ENCODE assay signal across 21 cellular contexts in the genomic region with DNA sequence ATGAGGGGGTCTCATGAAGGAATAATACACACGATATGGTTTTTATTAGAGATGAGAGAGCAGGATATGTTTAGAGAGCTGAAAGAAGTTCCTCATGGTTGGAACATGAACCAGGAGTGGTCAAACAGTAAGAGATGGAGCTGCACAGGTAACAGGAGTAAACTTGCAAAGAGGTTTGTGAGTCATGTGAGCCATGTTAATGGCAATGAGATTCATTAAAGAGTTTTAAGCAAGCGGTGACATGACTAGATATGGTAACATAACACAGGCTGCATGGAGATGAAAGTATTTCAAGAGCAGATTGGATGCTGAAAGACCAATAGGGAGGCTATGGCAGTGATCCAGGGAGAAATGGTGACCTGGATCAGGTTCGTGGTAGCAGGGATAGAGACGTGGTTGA.
"Had no signal": no experiment of that assay in that cellular context is flagged by ENCODE, and none has a peak within 500 bp of the region (broad histone marks: within the 10 kb centered on the region; RNA-seq: fewer than 3 reads in every experiment).

No MANE protein-coding gene starts in this region.

- H3K36me3 ChIP-seq: lower lobe of right lung, prostate gland, tibial nerve, uterus had no signal

- H3K4me3 ChIP-seq: lower lobe of right lung, prostate gland, tibial nerve, uterus had no signal

- FAIRE-seq: small intestine had no signal

- H3K36me3 Mint-ChIP-seq: mesothelial cell of epicardium had no signal

- H3K27me3 Mint-ChIP-seq: activated naive CD8-positive, alpha-beta T cell treated with anti-CD3 and anti-CD28 coated beads, Interleukin-2, amount 50 U/mL, for 24 hours; dendritic cell treated with granulocyte-macrophage colony-stimulating factor and Interleukin-4, amounts not matched to agents 40 ng/mL and 50 ng/mL, for 4 days had no signal

- H3K4me1 Mint-ChIP-seq: mesothelial cell of epicardium, nephron progenitor cell had no signal

- H3K27ac ChIP-seq: lower lobe of right lung, prostate gland, tibial nerve, uterus had no signal

- H3K4me3 Mint-ChIP-seq: activated naive CD8-positive, alpha-beta T cell treated with anti-CD3 and anti-CD28 coated beads, Interleukin-2, amount 50 U/mL, for 24 hours; activated T-helper 1 cell treated with anti-CD3 and anti-CD28 coated beads, Interleukin-12 subunit alpha, Interleukin-12 subunit beta, Interleukin-2, Interleukin-4 antibody, amounts not matched to agents 30 ng/mL and 10 ng/mL and 1 ng/mL, durations not matched to agents 14 hours and 24 hours and 36 hours; dendritic cell treated with granulocyte-macrophage colony-stimulating factor and Interleukin-4, amounts not matched to agents 40 ng/mL and 50 ng/mL, for 4 days; mesothelial cell of epicardium; nephron progenitor cell had no signal

- H3K27ac Mint-ChIP-seq: activated naive CD8-positive, alpha-beta T cell treated with anti-CD3 and anti-CD28 coated beads, Interleukin-2, amount 50 U/mL, for 24 hours; activated T-helper 1 cell treated with anti-CD3 and anti-CD28 coated beads, Interleukin-12 subunit alpha, Interleukin-12 subunit beta, Interleukin-2, Interleukin-4 antibody, amounts not matched to agents 30 ng/mL and 10 ng/mL and 1 ng/mL, durations not matched to agents 14 hours and 24 hours and 36 hours; dendritic cell treated with granulocyte-macrophage colony-stimulating factor and Interleukin-4, amounts not matched to agents 40 ng/mL and 50 ng/mL, for 4 days; mesothelial cell of epicardium; nephron progenitor cell had no signal

- H3K9me3 Mint-ChIP-seq: activated T-helper 1 cell treated with anti-CD3 and anti-CD28 coated beads, Interleukin-12 subunit alpha, Interleukin-12 subunit beta, Interleukin-2, Interleukin-4 antibody, amounts not matched to agents 30 ng/mL and 10 ng/mL and 1 ng/mL, durations not matched to agents 14 hours and 24 hours and 36 hours; dendritic cell treated with granulocyte-macrophage colony-stimulating factor and Interleukin-4, amounts not matched to agents 40 ng/mL and 50 ng/mL, for 4 days; mesothelial cell of epicardium; nephron progenitor cell had no signal

- H3K9me3 ChIP-seq: lower lobe of right lung, prostate gland, tibial nerve, uterus had no signal

- H3K27me3 ChIP-seq: tibial nerve, uterus had no signal

- DNase-seq: activated CD4-positive, alpha-beta T cell treated with anti-CD3 and anti-CD28 coated beads for 4 hours; activated CD8-positive, alpha-beta memory T cell treated with anti-CD3 and anti-CD28 coated beads, Interleukin-2, amount 50 U/mL, for 48 hours; activated naive CD4-positive, alpha-beta T cell treated with Interleukin-2 at 50 U/mL for 16 hours; activated naive CD8-positive, alpha-beta T cell treated with anti-CD3 and anti-CD28 coated beads, Interleukin-2, amount 50 U/mL, for 24 hours; aorta; effector memory CD4-positive, alpha-beta T cell; left colon; lower lobe of right lung; nephron progenitor cell; right cardiac atrium; small intestine; stimulated activated CD4-positive, alpha-beta T cell treated with anti-CD3 and anti-CD28 coated beads, Interleukin-4, amount 100 ng/mL, for 4 hours; stimulated activated CD8-positive, alpha-beta memory T cell treated with anti-CD3 and anti-CD28 coated beads, Interleukin-4, amount 100 ng/mL, for 48 hours; stimulated activated naive CD4-positive, alpha-beta T cell treated with Interleukin-2 at 50 U/mL for 16 hours; substantia nigra; uterus had no signal

- ATAC-seq: activated naive CD8-positive, alpha-beta T cell treated with anti-CD3 and anti-CD28 coated beads, Interleukin-2, amount 50 U/mL, for 24 hours; left colon; lower lobe of right lung; right cardiac atrium had no signal

- H3K4me1 ChIP-seq: lower lobe of right lung, prostate gland, uterus had no signal
